ENCODE assay signal across 8 cellular contexts in genomic region chr6:32153835-32154513, GRCh38. TPM values are rescaled to one million over a fixed set of nuclear protein-coding genes. Genes with fewer than 3 reads are reported as not detected.
DNase-seq lines count a peak whose midpoint lies in the region; ATAC-seq, FAIRE-seq and TF ChIP-seq lines count a peak whose summit lies in the region.

Gene PPT2, plus strand, starts transcription at chr6:32154141. Its CDS starts 454 bp downstream, at chr6:32154595.

- FAIRE-seq in small intestine (lab: Jason Lieb, UNC): no peak

- H3K36me3 ChIP-seq in small intestine (ENCODE audit: control insufficient read depth in 2 of 2, insufficient read depth in 2 of 2, low read length in 2 of 2): no peaks in the 10 kb centered on the region

- H3K9me3 Mint-ChIP-seq in HFFc6: no peaks in the 10 kb centered on the region
- no peaks in the 10 kb centered on the region for H3K9me3 Mint-ChIP-seq in immature natural killer cell

- 0 to 1% (median 0%) methylated on average over 39 of the region's 39 CpGs for WGBS in small intestine, 3 donors

- TF ChIP-seq CTCF in HFFc6 (IDR thresholded peaks at IDR 0.05) (no peak), cardiac fibroblast (IDR thresholded peaks at IDR 0.05; ENCODE audit: low read depth, low read length) (no peak)

- H3K27ac Mint-ChIP-seq in HFFc6: peak within 1 kb of the TSS; percentile 97
- peak within 1 kb of the TSS; percentile 89 to 99 (median 94) for H3K27ac Mint-ChIP-seq in immature natural killer cell

- peaks cover 0 to 4% of the 10 kb centered on the region in 2 donors for H3K4me1 ChIP-seq in small intestine (ENCODE audit: control insufficient read depth in 2 of 2, insufficient read depth in 1 of 2, low read depth in 1 of 2, low read length in 1 of 2)

- H3K4me3 ChIP-seq in cardiac fibroblast (replicated peaks in 1 of 2; ENCODE audit: low read depth in 2 of 2, low read length in 2 of 2): peak within 1 kb of the TSS; percentile 83 to 88
- peak within 1 kb of the TSS; percentile 67 to 81 for H3K4me3 ChIP-seq in small intestine (ENCODE audit: low read depth in 1 of 2, low read length in 2 of 2)

- peaks cover 0 to 2% of the 10 kb centered on the region in 2 donors for H3K27me3 ChIP-seq in small intestine (ENCODE audit: control insufficient read depth in 2 of 2, insufficient read depth in 2 of 2, low read length in 2 of 2)

- H3K36me3 Mint-ChIP-seq in HFFc6 (ENCODE audit: low read depth) (peaks cover 17% of the 10 kb centered on the region), immature natural killer cell (peaks cover 7 to 15% (median 8%) of the 10 kb centered on the region in 3 donors)

- H3K4me1 Mint-ChIP-seq in HFFc6 (ENCODE audit: low read depth) (peaks cover 43% of the 10 kb centered on the region), immature natural killer cell (peaks cover 33 to 47% of the 10 kb centered on the region in 2 donors)

- H3K27me3 Mint-ChIP-seq in HFFc6 (ENCODE audit: insufficient read depth): peaks cover 2% of the 10 kb centered on the region
- peaks cover 9 to 16% (median 10%) of the 10 kb centered on the region in 3 donors for H3K27me3 Mint-ChIP-seq in immature natural killer cell (ENCODE audit: low read depth in 3 of 3)

- H3K9me3 ChIP-seq in small intestine (ENCODE audit: control insufficient read depth, low read depth): no peaks in the 10 kb centered on the region

- H3K27ac ChIP-seq in small intestine (ENCODE audit: low read depth in 1 of 2, low read length in 1 of 2): peak within 1 kb of the TSS; percentile 58 to 91

- DNase-seq in CD1c-positive myeloid dendritic cell (ENCODE audit: extremely low spot score): peak; percentile 53
- DNase-seq in HFFc6: peak; percentile 85
- DNase-seq in NCI-H2227 treated with DMSO at 0.1 percent for 48 hours (lab: John Stamatoyannopoulos, UW): peak; percentile 91
- peak; percentile 36 for DNase-seq in activated CD4-positive, CD25-positive, alpha-beta regulatory T cell treated with anti-CD3 and anti-CD28 coated beads, Interleukin-2, amount 50 U/mL, for 16 hours (ENCODE audit: low read depth, low spot score)
- DNase-seq in cardiac fibroblast (ENCODE audit: low read depth in 2 of 2): peak; percentile 93 to 98
- DNase-seq in immature natural killer cell: peak; percentile 83 to 85 (median 84)
- DNase-seq in small intestine: peak; percentile 75

- no peak for ATAC-seq in GM18502 (IDR thresholded peaks at IDR 0.05; ENCODE audit: poor library complexity, unreplicated experiment)

- peak within 1 kb of the TSS; percentile 100 for H3K4me3 Mint-ChIP-seq in HFFc6
- H3K4me3 Mint-ChIP-seq in immature natural killer cell: peak within 1 kb of the TSS; percentile 95 to 100 (median 99)

RNA-seq across cellular contexts. Expression of gene PPT2, which starts in this region (rescaled TPM):
- total RNA-seq in HFFc6 (2021; fragmentation: NEBNext Ultra II Directional; extraction: Animal tissue kit (Norgen Biotek cat#: 25700)): 10 to 100 TPM; 15.9 to 21.7 (median 18.6) TPM
- polyA plus RNA-seq in immature natural killer cell: 10 to 100 TPM; 13.1 to 17.0 (median 16.0) TPM
- polyA plus RNA-seq in small intestine: 10 to 100 TPM in 1 of 3 donors, 1 to 10 TPM in 2; 3.1 to 16.2 (median 4.3) TPM

Comparison
In these comparisons a context has a peak if more than half of its experiments do, and no peak if none do; other contexts are left out.
1. DNase-seq: peak in every context shown above with its lines; median percentile 96 in cardiac fibroblast; 91 in NCI-H2227 treated with DMSO at 0.1 percent for 48 hours; 85 in HFFc6; 84 in immature natural killer cell; 75 in small intestine; 53 in CD1c-positive myeloid dendritic cell; 36 in activated CD4-positive, CD25-positive, alpha-beta regulatory T cell treated with anti-CD3 and anti-CD28 coated beads, Interleukin-2, amount 50 U/mL, for 16 hours.